In the genomic region with DNA sequence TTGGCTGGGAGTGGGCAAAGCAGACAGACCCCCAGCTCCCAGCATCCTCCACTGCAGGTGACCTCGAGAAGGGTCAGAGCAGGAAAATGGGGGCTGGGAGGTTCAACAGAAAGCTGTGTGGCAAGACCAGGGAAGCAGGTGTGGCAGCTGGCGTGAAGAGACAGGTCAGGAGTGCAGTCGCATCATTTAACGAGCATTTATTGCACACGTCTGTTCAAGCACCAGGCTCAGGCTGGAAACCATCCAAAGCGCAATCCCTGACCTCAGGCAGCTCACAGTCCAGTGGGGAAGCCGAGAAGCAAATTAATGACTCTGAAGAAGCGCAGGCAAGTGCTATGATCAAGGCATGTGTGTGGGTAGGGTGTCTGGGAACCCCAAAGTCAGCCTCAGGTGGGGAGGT, we compare ENCODE assay signal across 2 cellular contexts.
A peak's percentile ranks its signal among the peaks of the same experiment; 100 is the strongest.
TF ChIP-seq lines count a peak whose summit lies in the region.

No MANE protein-coding gene starts in this region.

TF ChIP-seq in HepG2, 621 proteins besides CTCF, POLR2A, EP300 and RAD21:
- TF ChIP-seq, protein P1, sequence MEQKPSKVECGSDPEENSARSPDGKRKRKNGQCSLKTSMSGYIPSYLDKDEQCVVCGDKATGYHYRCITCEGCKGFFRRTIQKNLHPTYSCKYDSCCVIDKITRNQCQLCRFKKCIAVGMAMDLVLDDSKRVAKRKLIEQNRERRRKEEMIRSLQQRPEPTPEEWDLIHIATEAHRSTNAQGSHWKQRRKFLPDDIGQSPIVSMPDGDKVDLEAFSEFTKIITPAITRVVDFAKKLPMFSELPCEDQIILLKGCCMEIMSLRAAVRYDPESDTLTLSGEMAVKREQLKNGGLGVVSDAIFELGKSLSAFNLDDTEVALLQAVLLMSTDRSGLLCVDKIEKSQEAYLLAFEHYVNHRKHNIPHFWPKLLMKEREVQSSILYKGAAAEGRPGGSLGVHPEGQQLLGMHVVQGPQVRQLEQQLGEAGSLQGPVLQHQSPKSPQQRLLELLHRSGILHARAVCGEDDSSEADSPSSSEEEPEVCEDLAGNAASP (CRISPR knock-in tag; IDR thresholded peaks at IDR 0.05; ENCODE audit: borderline replicate concordance), result peak; percentile 36; the same call in 1 of the 2 replicates
- TF ChIP-seq, protein P2, sequence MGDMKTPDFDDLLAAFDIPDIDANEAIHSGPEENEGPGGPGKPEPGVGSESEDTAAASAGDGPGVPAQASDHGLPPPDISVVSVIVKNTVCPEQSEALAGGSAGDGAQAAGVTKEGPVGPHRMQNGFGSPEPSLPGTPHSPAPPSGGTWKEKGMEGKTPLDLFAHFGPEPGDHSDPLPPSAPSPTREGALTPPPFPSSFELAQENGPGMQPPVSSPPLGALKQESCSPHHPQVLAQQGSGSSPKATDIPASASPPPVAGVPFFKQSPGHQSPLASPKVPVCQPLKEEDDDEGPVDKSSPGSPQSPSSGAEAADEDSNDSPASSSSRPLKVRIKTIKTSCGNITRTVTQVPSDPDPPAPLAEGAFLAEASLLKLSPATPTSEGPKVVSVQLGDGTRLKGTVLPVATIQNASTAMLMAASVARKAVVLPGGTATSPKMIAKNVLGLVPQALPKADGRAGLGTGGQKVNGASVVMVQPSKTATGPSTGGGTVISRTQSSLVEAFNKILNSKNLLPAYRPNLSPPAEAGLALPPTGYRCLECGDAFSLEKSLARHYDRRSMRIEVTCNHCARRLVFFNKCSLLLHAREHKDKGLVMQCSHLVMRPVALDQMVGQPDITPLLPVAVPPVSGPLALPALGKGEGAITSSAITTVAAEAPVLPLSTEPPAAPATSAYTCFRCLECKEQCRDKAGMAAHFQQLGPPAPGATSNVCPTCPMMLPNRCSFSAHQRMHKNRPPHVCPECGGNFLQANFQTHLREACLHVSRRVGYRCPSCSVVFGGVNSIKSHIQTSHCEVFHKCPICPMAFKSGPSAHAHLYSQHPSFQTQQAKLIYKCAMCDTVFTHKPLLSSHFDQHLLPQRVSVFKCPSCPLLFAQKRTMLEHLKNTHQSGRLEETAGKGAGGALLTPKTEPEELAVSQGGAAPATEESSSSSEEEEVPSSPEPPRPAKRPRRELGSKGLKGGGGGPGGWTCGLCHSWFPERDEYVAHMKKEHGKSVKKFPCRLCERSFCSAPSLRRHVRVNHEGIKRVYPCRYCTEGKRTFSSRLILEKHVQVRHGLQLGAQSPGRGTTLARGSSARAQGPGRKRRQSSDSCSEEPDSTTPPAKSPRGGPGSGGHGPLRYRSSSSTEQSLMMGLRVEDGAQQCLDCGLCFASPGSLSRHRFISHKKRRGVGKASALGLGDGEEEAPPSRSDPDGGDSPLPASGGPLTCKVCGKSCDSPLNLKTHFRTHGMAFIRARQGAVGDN (CRISPR knock-in tag; IDR thresholded peaks at IDR 0.05), result peak; percentile 22; the same call in 1 of the 2 replicates
- TF ChIP-seq ZNF121 (CRISPR knock-in tag; IDR thresholded peaks at IDR 0.05) (0 out of 2 replicates have a peak, but pooled peaks have one; percentile 3), JUN (CRISPR knock-in tag; IDR thresholded peaks at IDR 0.05) (no peak), ZNF883 (CRISPR knock-in tag; IDR thresholded peaks at IDR 0.05; ENCODE audit: not compliant biosample characterization) (peak; percentile 29)
- TF ChIP-seq, protein P3, sequence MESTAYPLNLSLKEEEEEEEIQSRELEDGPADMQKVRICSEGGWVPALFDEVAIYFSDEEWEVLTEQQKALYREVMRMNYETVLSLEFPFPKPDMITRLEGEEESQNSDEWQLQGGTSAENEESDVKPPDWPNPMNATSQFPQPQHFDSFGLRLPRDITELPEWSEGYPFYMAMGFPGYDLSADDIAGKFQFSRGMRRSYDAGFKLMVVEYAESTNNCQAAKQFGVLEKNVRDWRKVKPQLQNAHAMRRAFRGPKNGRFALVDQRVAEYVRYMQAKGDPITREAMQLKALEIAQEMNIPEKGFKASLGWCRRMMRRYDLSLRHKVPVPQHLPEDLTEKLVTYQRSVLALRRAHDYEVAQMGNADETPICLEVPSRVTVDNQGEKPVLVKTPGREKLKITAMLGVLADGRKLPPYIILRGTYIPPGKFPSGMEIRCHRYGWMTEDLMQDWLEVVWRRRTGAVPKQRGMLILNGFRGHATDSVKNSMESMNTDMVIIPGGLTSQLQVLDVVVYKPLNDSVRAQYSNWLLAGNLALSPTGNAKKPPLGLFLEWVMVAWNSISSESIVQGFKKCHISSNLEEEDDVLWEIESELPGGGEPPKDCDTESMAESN (CRISPR knock-in tag; conservative IDR thresholded peaks at IDR 0.05), result peak; percentile 83; the same call in 1 of the 2 replicates

TF ChIP-seq in GM12891, 5 proteins besides CTCF, POLR2A, EP300 and RAD21:
- TF ChIP-seq POU2F2 (IDR thresholded peaks at IDR 0.05; ENCODE audit: low read depth, low read length) (no peak), SPI1 (IDR thresholded peaks at IDR 0.05; ENCODE audit: low read depth, low read length) (no peak), PAX5 (IDR thresholded peaks at IDR 0.05; ENCODE audit: insufficient read depth, low read length, severe bottlenecking) (no peak), TAF1 (IDR thresholded peaks at IDR 0.05; ENCODE audit: low read depth, low read length) (no peak), POLR2AphosphoS5 (IDR thresholded peaks at IDR 0.05; ENCODE audit: low read depth, low read length) (no peak)
